ENCODE assay signal across 16 cellular contexts in the genomic region with DNA sequence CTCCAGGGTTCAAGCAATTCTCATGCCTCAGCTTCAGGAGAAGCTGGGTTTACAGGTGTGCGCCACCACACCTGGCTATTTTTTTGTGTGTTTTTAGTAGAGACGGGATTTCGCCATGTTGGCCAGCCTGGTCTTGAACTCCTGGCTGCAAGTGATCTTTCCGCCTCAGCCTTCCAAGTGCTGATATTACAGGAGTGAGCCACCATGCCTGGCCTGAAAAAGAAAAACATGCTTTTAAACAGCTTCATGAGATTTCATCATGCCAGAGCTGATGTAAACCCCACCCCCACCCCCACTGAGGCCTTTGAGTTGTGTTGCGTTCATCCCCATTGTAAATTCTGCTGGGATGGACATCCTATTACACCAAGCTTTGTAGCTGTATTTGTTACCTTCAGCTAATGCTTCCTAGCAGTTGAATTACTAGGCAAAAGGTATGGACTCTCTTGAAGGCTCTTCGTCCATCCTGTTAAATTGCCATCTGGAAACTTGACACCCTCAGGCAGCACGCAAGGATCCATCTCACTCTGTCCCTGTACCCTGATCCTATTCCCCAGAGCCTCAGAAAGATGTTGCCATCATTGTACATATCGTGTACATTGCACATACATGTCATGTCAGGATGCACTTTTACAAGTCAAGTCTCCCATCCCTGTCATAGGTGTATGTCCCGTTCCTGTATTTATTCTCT. TPM values are rescaled to one million over a fixed set of nuclear protein-coding genes. Genes with fewer than 3 reads are reported as not detected.
DNase-seq lines count a peak whose midpoint lies in the region; FAIRE-seq and TF ChIP-seq lines count a peak whose summit lies in the region.
"Had no signal": no experiment of that assay in that cellular context is flagged by ENCODE, and none has a peak within 500 bp of the region (broad histone marks: within the 10 kb centered on the region; RNA-seq: fewer than 3 reads in every experiment).

No MANE protein-coding gene starts in this region.

- intact Hi-C loops in posterior vena cava (cut with DNase I): loop anchor here in 1 of 2 donors (2.0 kb wide), 1 partner anchor 14 kb away; no protein-coding TSS in a partner anchor

- TF ChIP-seq CTCF in fibroblast of mammary gland (conservative IDR thresholded peaks at IDR 0.05; ENCODE audit: control insufficient read depth, insufficient read depth, low read depth, low read length): no peak
- no peak for TF ChIP-seq CTCF in suprapubic skin (IDR thresholded peaks at IDR 0.05)
- no peak for TF ChIP-seq CTCF in D721Med (IDR thresholded peaks at IDR 0.05; ENCODE audit: insufficient read depth, missing control alignments)

- H3K4me1 ChIP-seq in adipocyte (ENCODE audit: control insufficient read depth, insufficient read depth, low read length) (peaks cover 74% of the 10 kb centered on the region), suprapubic skin (peaks cover 95% of the 10 kb centered on the region)

- TF ChIP-seq POLR2A in suprapubic skin (IDR thresholded peaks at IDR 0.05): no peak

- peaks cover 10% of the 10 kb centered on the region for H3K36me3 ChIP-seq in adipocyte (ENCODE audit: control insufficient read depth, insufficient read depth, low read length, severe bottlenecking)
- H3K36me3 ChIP-seq in suprapubic skin: no peaks in the 10 kb centered on the region

- H3K4me3 ChIP-seq in adipocyte (ENCODE audit: low read length) (no peak overlapping the region), fibroblast of mammary gland (ENCODE audit: control insufficient read depth, low read depth, low read length) (no peak overlapping the region), suprapubic skin (no peak overlapping the region)
- H3K4me3 ChIP-seq: body of pancreas had no signal

- H3K27me3 ChIP-seq in adipocyte (replicated peaks; ENCODE audit: control insufficient read depth, insufficient read depth, low read length) (no peaks in the 10 kb centered on the region), suprapubic skin (no peaks in the 10 kb centered on the region)
- H3K27me3 ChIP-seq: body of pancreas had no signal

- no peak for TF ChIP-seq EP300 in suprapubic skin (IDR thresholded peaks at IDR 0.05)

- peak overlapping the region; percentile 38 for H3K27ac ChIP-seq in suprapubic skin
- H3K27ac ChIP-seq: body of pancreas had no signal

- 80% methylated on average over 9 of the region's 9 CpGs for WGBS in suprapubic skin

- no peak for FAIRE-seq in D721Med (lab: Jason Lieb, UNC)

- H3K9me3 ChIP-seq in adipocyte (ENCODE audit: control insufficient read depth, low read length) (no peaks in the 10 kb centered on the region), suprapubic skin (no peaks in the 10 kb centered on the region)
- H3K9me3 ChIP-seq: body of pancreas had no signal

- peak overlapping the region; percentile 4 for H3K9ac ChIP-seq in adipocyte (ENCODE audit: low read length)

- peak; percentile 25 for DNase-seq in NCI-H82 (lab: John Stamatoyannopoulos, UW)
- no peak for DNase-seq in NCI-H82 treated with DMSO at 0.1 percent for 48 hours (lab: John Stamatoyannopoulos, UW; ENCODE audit: unreplicated experiment)
- DNase-seq in adipocyte (ENCODE audit: low read depth): no peak
- peak; percentile 64 for DNase-seq in fibroblast of mammary gland (ENCODE audit: low read depth)
- DNase-seq in suprapubic skin (ENCODE audit: low spot score in 2 of 2): no peak
- DNase-seq in medulla oblongata (ENCODE audit: extremely low spot score): no peak
- DNase-seq in posterior vena cava (ENCODE audit: low spot score): no peak
- no peak for DNase-seq in D721Med (ENCODE audit: insufficient read length, low spot score)
- DNase-seq: activated CD4-positive, alpha-beta T cell treated with anti-CD3 and anti-CD28 coated beads for 48 hours; activated naive CD4-positive, alpha-beta T cell; effector CD4-positive, alpha-beta T cell; EL; NCI-H446 treated with DMSO at 0.1 percent for 48 hours; OCI-M1; stimulated activated naive CD8-positive, alpha-beta T cell treated with anti-CD3 and anti-CD28 coated beads, Interleukin-15, Interleukin-2, amounts not matched to agents 100 U/mL and 50 U/mL, for 24 hours had no signal

RNA-seq across cellular contexts. Expression of a gene that starts 47.3 kb away (rescaled TPM):
- total RNA-seq in suprapubic skin (100 to 1,000 TPM; 126 to 223 (median 176) TPM), posterior vena cava (100 to 1,000 TPM; 242 to 327 TPM)

Comparison
In these comparisons a context has a peak if more than half of its experiments do, and no peak if none do; other contexts are left out.
1. DNase-seq: peak in NCI-H82 (single experiment) and fibroblast of mammary gland (single experiment); none in NCI-H82 treated with DMSO at 0.1 percent for 48 hours (single experiment), adipocyte (single experiment), suprapubic skin (0 of 2), medulla oblongata (single experiment), posterior vena cava (single experiment) and D721Med (single experiment).